ENCODE assay signal across 19 cellular contexts in genomic region chr12:18837025-18837424, GRCh38.
A peak's percentile ranks its signal among the peaks of the same experiment; 100 is the strongest.
DNase-seq lines count a peak whose midpoint lies in the region; ATAC-seq and TF ChIP-seq lines count a peak whose summit lies in the region.
"Had no signal": no experiment of that assay in that cellular context is flagged by ENCODE, and none has a peak within 500 bp of the region (broad histone marks: within the 10 kb centered on the region; RNA-seq: fewer than 3 reads in every experiment).

No MANE protein-coding gene starts in this region.

- 53 to 90% methylated on average over 3 to 4 of the region's 4 CpGs for WGBS in transverse colon (ENCODE audit: low coverage in 1 of 2), 2 donors

- H3K27ac Mint-ChIP-seq in T-helper 17 cell: no peak overlapping the region
- H3K27ac Mint-ChIP-seq: activated CD4-positive, alpha-beta T cell treated with anti-CD3 and anti-CD28 coated beads, Interleukin-2, amount 10 ng/mL, durations not matched to agents 24 days and 14 days; CD4-positive, alpha-beta memory T cell had no signal

- H3K27ac ChIP-seq in WERI-Rb-1: peak overlapping the region; percentile 32
- H3K27ac ChIP-seq in transverse colon: no peak overlapping the region
- H3K27ac ChIP-seq: upper lobe of left lung had no signal

- TF ChIP-seq EP300 in transverse colon (IDR thresholded peaks at IDR 0.05; ENCODE audit: low read depth): peak; percentile 92

- H3K36me3 ChIP-seq in WERI-Rb-1: no peaks in the 10 kb centered on the region
- no peaks in the 10 kb centered on the region for H3K36me3 ChIP-seq in transverse colon
- H3K36me3 ChIP-seq: upper lobe of left lung had no signal

- no peak overlapping the region for H3K4me3 Mint-ChIP-seq in T-helper 17 cell
- H3K4me3 Mint-ChIP-seq: activated CD4-positive, alpha-beta T cell treated with anti-CD3 and anti-CD28 coated beads, Interleukin-2, amount 10 ng/mL, durations not matched to agents 24 days and 14 days; CD4-positive, alpha-beta memory T cell had no signal

- TF ChIP-seq POLR2A in transverse colon (IDR thresholded peaks at IDR 0.05): no peak

- no peaks in the 10 kb centered on the region for H3K4me1 ChIP-seq in transverse colon
- H3K4me1 ChIP-seq: upper lobe of left lung had no signal

- H3K9me3 ChIP-seq in WERI-Rb-1 (ENCODE audit: severe bottlenecking): peaks cover 6% of the 10 kb centered on the region
- no peaks in the 10 kb centered on the region for H3K9me3 ChIP-seq in transverse colon
- H3K9me3 ChIP-seq in T-helper 17 cell (ENCODE audit: control insufficient read depth, low read length, poor library complexity, severe bottlenecking): no peaks in the 10 kb centered on the region
- H3K9me3 ChIP-seq: upper lobe of left lung had no signal

- DNase-seq in NCI-H748 (lab: John Stamatoyannopoulos, UW; ENCODE audit: unreplicated experiment) (peak; percentile 36), NCI-H748 treated with DMSO at 0.1 percent for 48 hours (lab: John Stamatoyannopoulos, UW) (no peak), WERI-Rb-1 (peak; percentile 28), foreskin fibroblast (peak; percentile 27 to 51), transverse colon (no peak), NOMO-1 treated with dmso at 0.1 percent for 144 hours (lab: John Stamatoyannopoulos, UW; ENCODE audit: unreplicated experiment) (no peak), inferior parietal cortex (ENCODE audit: extremely low spot score) (no peak), T-helper 17 cell (no peak)
- DNase-seq: activated CD4-positive, alpha-beta T cell treated with anti-CD3 and anti-CD28 coated beads, Interleukin-2, amount 10 ng/mL, durations not matched to agents 24 days and 14 days; activated CD8-positive, alpha-beta memory T cell treated with anti-CD3 and anti-CD28 coated beads, Interleukin-2, amount 50 U/mL, for 4 hours; activated gamma-delta T cell treated with Interleukin-2 at 50 U/mL for 16 hours; CD4-positive, alpha-beta memory T cell; GOT3; MM.1S; NK-92 treated with Interleukin-12 subunit alpha and Interleukin-12 subunit beta, amount 100 ng/mL, for 24 hours; right cardiac atrium; stimulated activated naive CD8-positive, alpha-beta T cell treated with anti-CD3 and anti-CD28 coated beads, Interleukin-15, Interleukin-2, amounts not matched to agents 100 U/mL and 50 U/mL, for 24 hours; upper lobe of left lung had no signal

- TF ChIP-seq CTCF in WERI-Rb-1 (IDR thresholded peaks at IDR 0.05; ENCODE audit: low read depth, low read length) (no peak), foreskin fibroblast (IDR thresholded peaks at IDR 0.05; ENCODE audit: low read depth, low read length) (no peak), transverse colon (IDR thresholded peaks at IDR 0.05) (no peak)

- H3K4me3 ChIP-seq in WERI-Rb-1 (ENCODE audit: low read depth, low read length) (no peak overlapping the region), foreskin fibroblast (ENCODE audit: low read depth in 1 of 2, low read length in 2 of 2) (no peak overlapping the region), transverse colon (no peak overlapping the region)
- H3K4me3 ChIP-seq: upper lobe of left lung had no signal

- H3K4me1 Mint-ChIP-seq in T-helper 17 cell: no peaks in the 10 kb centered on the region
- H3K4me1 Mint-ChIP-seq: activated CD4-positive, alpha-beta T cell treated with anti-CD3 and anti-CD28 coated beads, Interleukin-2, amount 10 ng/mL, durations not matched to agents 24 days and 14 days; CD4-positive, alpha-beta memory T cell had no signal

- ATAC-seq in T-helper 17 cell: no peak
- ATAC-seq: HepG2; right cardiac atrium; stimulated activated naive CD8-positive, alpha-beta T cell treated with anti-CD3 and anti-CD28 coated beads, Interleukin-15, Interleukin-2, amounts not matched to agents 100 U/mL and 50 U/mL, for 24 hours had no signal

- no peaks in the 10 kb centered on the region for H3K36me3 Mint-ChIP-seq in T-helper 17 cell (ENCODE audit: low read depth)
- H3K36me3 Mint-ChIP-seq: CD4-positive, alpha-beta memory T cell had no signal

- in situ Hi-C loops in transverse colon (cut with MboI; ENCODE audit: low pct_ligation_motif_present in 1 of 4, low pct_unique_long_range_greater_than_20kb in 1 of 4, low sequenced_read_pairs in 3 of 4): no loop called here

- no peaks in the 10 kb centered on the region for H3K27me3 ChIP-seq in WERI-Rb-1 (ENCODE audit: insufficient read depth, low read depth, severe bottlenecking)
- H3K27me3 ChIP-seq in transverse colon: no peaks in the 10 kb centered on the region
- H3K27me3 ChIP-seq: upper lobe of left lung had no signal

- no peaks in the 10 kb centered on the region for H3K27me3 Mint-ChIP-seq in T-helper 17 cell
- H3K27me3 Mint-ChIP-seq: activated CD4-positive, alpha-beta T cell treated with anti-CD3 and anti-CD28 coated beads, Interleukin-2, amount 10 ng/mL, durations not matched to agents 24 days and 14 days had no signal

- intact Hi-C loops in transverse colon (cut with DNase I; ENCODE audit: low total_unique reads): no loop called here

Comparison
In these comparisons a context has a peak if more than half of its experiments do, and no peak if none do; other contexts are left out.
1. DNase-seq: peak in NCI-H748 (single experiment), WERI-Rb-1 (single experiment) and foreskin fibroblast (2 of 2); none in NCI-H748 treated with DMSO at 0.1 percent for 48 hours (single experiment), transverse colon (single experiment), NOMO-1 treated with dmso at 0.1 percent for 144 hours (single experiment), inferior parietal cortex (single experiment) and T-helper 17 cell (0 of 3).